9 cellular contexts compared by ENCODE assay signal in the genomic region with DNA sequence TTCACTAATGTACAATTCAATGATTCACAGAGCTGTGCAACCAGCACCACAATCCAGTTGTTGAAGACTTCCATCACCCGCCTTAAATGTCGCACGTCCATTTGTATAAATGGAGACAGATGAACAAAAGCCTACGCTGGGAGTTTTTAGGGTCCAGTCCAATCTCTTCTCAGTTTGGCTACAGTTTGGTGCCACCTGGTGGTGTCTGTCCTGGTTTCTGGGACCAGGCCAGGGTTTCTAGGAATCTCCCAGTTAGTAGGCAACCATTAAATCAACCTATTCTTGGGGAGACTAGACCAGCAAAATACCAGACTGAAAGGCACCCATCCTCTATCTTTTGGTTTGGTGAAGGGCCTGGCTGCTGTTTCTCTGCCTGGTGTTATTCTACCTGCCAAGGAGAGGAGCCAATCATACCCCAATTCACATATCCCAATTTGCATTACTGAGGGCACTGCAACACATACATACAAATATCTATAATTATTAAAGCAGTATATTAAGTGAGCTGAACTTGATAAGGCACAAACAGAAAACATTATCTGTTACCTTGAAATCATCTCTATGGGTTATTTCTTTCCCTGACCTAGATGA. TPM values are rescaled to one million over a fixed set of nuclear protein-coding genes. Genes with fewer than 3 reads are reported as not detected.
A peak's percentile ranks its signal among the peaks of the same experiment; 100 is the strongest.
DNase-seq lines count a peak whose midpoint lies in the region; ATAC-seq, FAIRE-seq and TF ChIP-seq lines count a peak whose summit lies in the region.
"Had no signal": no experiment of that assay in that cellular context is flagged by ENCODE, and none has a peak within 500 bp of the region (broad histone marks: within the 10 kb centered on the region; RNA-seq: fewer than 3 reads in every experiment).

No MANE protein-coding gene starts in this region.

- peak; percentile 82 for TF ChIP-seq RAD21 in HepG2 (CRISPR knock-in tag; IDR thresholded peaks at IDR 0.05)

- H2AFZ ChIP-seq in OCI-LY3 (ENCODE audit: low read depth, low read length) (no peak overlapping the region), HepG2 (ENCODE audit: low read length) (no peak overlapping the region)

- H3K9me3 ChIP-seq in OCI-LY3 (ENCODE audit: insufficient read depth, low read length): no peaks in the 10 kb centered on the region
- no peaks in the 10 kb centered on the region for H3K9me3 ChIP-seq in HepG2 (ENCODE audit: low read length)
- no peaks in the 10 kb centered on the region for H3K9me3 ChIP-seq in thyroid gland
- H3K9me3 ChIP-seq: neutrophil had no signal

- no TSS peak for BruUV-seq in HepG2 (replicated peaks; lab: Mats Ljungman, UMichigan)

- FAIRE-seq in HepG2 (lab: Jason Lieb, UNC): peak; percentile 76

- H3K4me1 ChIP-seq in OCI-LY3 (ENCODE audit: low read length): peaks cover 10% of the 10 kb centered on the region; the same call in 1 of the 2 replicates
- H3K4me1 ChIP-seq in HepG2 (ENCODE audit: insufficient read depth, low read length): peaks cover 21% of the 10 kb centered on the region
- peaks cover 4 to 9% of the 10 kb centered on the region in 2 donors for H3K4me1 ChIP-seq in thyroid gland

- no peak overlapping the region for H3K4me3 ChIP-seq in OCI-LY3 (ENCODE audit: low read length)
- no peak overlapping the region for H3K4me3 ChIP-seq in brain microvascular endothelial cell (ENCODE audit: low read depth, low read length)
- H3K4me3 ChIP-seq in HepG2 (replicated peaks in 1 of 3; ENCODE audit: insufficient read depth in 1 of 3, low read depth in 2 of 3, low read length in 3 of 3): no peak overlapping the region
- H3K4me3 ChIP-seq in thyroid gland (replicated peaks in 1 of 3): no peak overlapping the region
- H3K4me3 ChIP-seq in coronary artery: no peak overlapping the region

- H3K27me3 ChIP-seq in OCI-LY3 (ENCODE audit: low read depth, low read length): no peaks in the 10 kb centered on the region
- no peaks in the 10 kb centered on the region for H3K27me3 ChIP-seq in brain microvascular endothelial cell (replicated peaks)
- H3K27me3 ChIP-seq in HepG2 (ENCODE audit: control insufficient read depth in 1 of 2, insufficient read depth in 2 of 2, low read length in 2 of 2): no peaks in the 10 kb centered on the region; a peak in 1 of 5 replicates
- H3K27me3 ChIP-seq in thyroid gland: no peaks in the 10 kb centered on the region
- H3K27me3 ChIP-seq: neutrophil had no signal

- ATAC-seq in HepG2 (peak; percentile 18; the same call in 2 of the 3 replicates), HG03108 (IDR thresholded peaks at IDR 0.05; ENCODE audit: unreplicated experiment) (no peak)

- H3K36me3 ChIP-seq in OCI-LY3 (replicated peaks; ENCODE audit: low read depth, low read length) (no peaks in the 10 kb centered on the region), brain microvascular endothelial cell (replicated peaks) (no peaks in the 10 kb centered on the region), HepG2 (replicated peaks in 1 of 2; ENCODE audit: control insufficient read depth in 1 of 2, insufficient read depth in 2 of 2, low read length in 2 of 2) (no peaks in the 10 kb centered on the region), thyroid gland (no peaks in the 10 kb centered on the region)
- H3K36me3 ChIP-seq: neutrophil had no signal

- no peak for TF ChIP-seq POLR2A in HepG2 (IDR thresholded peaks at IDR 0.05; ENCODE audit: insufficient read depth in 1 of 2, low read depth in 2 of 2, low read length in 2 of 2)
- no peak for TF ChIP-seq POLR2A in thyroid gland (IDR thresholded peaks at IDR 0.05)

- H4K20me1 ChIP-seq in OCI-LY3 (ENCODE audit: insufficient read depth, low read length) (0 out of 2 replicates have a peak, but pooled peaks cover 5% of the 10 kb centered on the region), HepG2 (ENCODE audit: insufficient read depth, low read length) (peaks cover 4% of the 10 kb centered on the region)

- in situ Hi-C loops in brain microvascular endothelial cell (cut with HindIII; ENCODE audit: low pct_ligation_motif_present, low sequenced_read_pairs): no loop called here
- in situ Hi-C loops in HepG2 (cut with HindIII; ENCODE audit: extremely low pct_ligation_motif_present, low pct_unique_long_range_greater_than_20kb): loop anchor here (10.0 to 25.0 kb wide), 4 partner anchors 154 to 951 kb away; a partner anchor contains a TSS

- H3K27ac ChIP-seq in OCI-LY3 (ENCODE audit: low read length) (no peak overlapping the region), brain microvascular endothelial cell (no peak overlapping the region), HepG2 (ENCODE audit: extremely low read length, insufficient read depth, low read length) (no peak overlapping the region), thyroid gland (no peak overlapping the region), coronary artery (no peak overlapping the region)
- H3K27ac ChIP-seq: neutrophil had no signal

- DNase-seq in DMS114 treated with DMSO at 0.1 percent for 48 hours (lab: John Stamatoyannopoulos, UW; ENCODE audit: unreplicated experiment) (peak; percentile 37), HuH-7.5 (ENCODE audit: low spot score) (peak; percentile 42), brain microvascular endothelial cell (peak; percentile 68), HepG2 (ENCODE audit: low spot score) (peak; percentile 67), thyroid gland (peak; percentile 61 to 65), coronary artery (ENCODE audit: low spot score) (no peak)

- TF ChIP-seq EP300 in HepG2 (IDR thresholded peaks at IDR 0.05; ENCODE audit: low read depth in 2 of 2, low read length in 2 of 2): no peak
- TF ChIP-seq EP300 in HepG2 (CRISPR knock-in tag; IDR thresholded peaks at IDR 0.05; ENCODE audit: borderline replicate concordance): no peak

- H3K9ac ChIP-seq in OCI-LY3 (ENCODE audit: low read length) (no peak overlapping the region), HepG2 (ENCODE audit: insufficient read depth, low read depth, low read length) (no peak overlapping the region)

- intact Hi-C loops in HepG2 (cut with micrococcal nuclease; ENCODE audit: unreplicated experiment) (loop anchor here (1.0 kb wide), 2 partner anchors 157 to 684 kb away; no protein-coding TSS in a partner anchor), thyroid gland (cut with DNase I) (no loop called here)

- WGBS in HepG2 (ENCODE audit: low lambda C conversion rate): 54% methylated on average over 4 of the region's 4 CpGs
- 35 to 37% methylated on average over 4 of the region's 4 CpGs for WGBS in thyroid gland, 2 donors

- H3K79me2 ChIP-seq in OCI-LY3 (ENCODE audit: low read length) (peaks cover 27% of the 10 kb centered on the region), HepG2 (ENCODE audit: insufficient read depth, low read length) (peaks cover 23% of the 10 kb centered on the region)

- peak; percentile 65 for TF ChIP-seq CTCF in OCI-LY3 (IDR thresholded peaks at IDR 0.05; ENCODE audit: low read depth, low read length)
- peak; percentile 86 for TF ChIP-seq CTCF in brain microvascular endothelial cell (IDR thresholded peaks at IDR 0.05; ENCODE audit: low read depth, low read length, missing control alignments)
- TF ChIP-seq CTCF in HepG2 (CRISPR knock-in tag; IDR thresholded peaks at IDR 0.05): peak; percentile 87
- TF ChIP-seq CTCF in thyroid gland (IDR thresholded peaks at IDR 0.05): peak in 4 of 6 experiments; percentile 7 to 55 (median 50)
- no peak for TF ChIP-seq CTCF in coronary artery (IDR thresholded peaks at IDR 0.05)

- POLR2A ChIA-PET in HepG2 (lab: Yijun Ruan, JAX): no interaction called here

- CTCF ChIA-PET in HepG2 (lab: Yijun Ruan, JAX; ENCODE audit: low intra/inter-chr PET ratio, low total read pairs): interaction anchor here (0.8 to 2.1 kb wide), 3 partner anchors 42 to 685 kb away, joined by 3 to 10 read pairs (median 9); no protein-coding TSS in a partner anchor

- H3K4me2 ChIP-seq in OCI-LY3 (ENCODE audit: low read length): no peak overlapping the region
- H3K4me2 ChIP-seq in HepG2 (ENCODE audit: low read depth, low read length): no peak overlapping the region

RNA-seq across cellular contexts. Expression of a gene that starts 3.2 kb away (rescaled TPM):
- 130 and 254 TPM in 2 replicates for total RNA-seq in HepG2 (2016; rRNA removed; fragmentation: Illumina TruSeq; extraction: Trizol)
- total RNA-seq in HepG2 (2016; cell fraction: cytosol; rRNA removed; fragmentation: Illumina TruSeq; extraction: Trizol; ENCODE audit: low read depth): 20.7 and 26.0 TPM in 2 replicates
- 128 and 254 TPM in 2 replicates for total RNA-seq in HepG2 (2016; cell fraction: insoluble cytoplasmic fraction; rRNA removed; fragmentation: Illumina TruSeq; extraction: Trizol)
- total RNA-seq in HepG2 (2016; cell fraction: membrane; rRNA removed; fragmentation: Illumina TruSeq; extraction: Trizol): 42.3 and 49.4 TPM in 2 replicates
- 114 and 115 TPM in 2 replicates for total RNA-seq in HepG2 (2016; cell fraction: nucleus; rRNA removed; fragmentation: Illumina TruSeq; extraction: Trizol)
- 60.9 and 81.6 TPM in 2 replicates for polyA plus RNA-seq in HepG2 (2011; rRNA removed)
- polyA plus RNA-seq in HepG2 (2011; cell fraction: cytosol; rRNA removed): 36.8 and 56.4 TPM in 2 replicates
- polyA plus RNA-seq in HepG2 (2011; cell fraction: nucleus; rRNA removed): 33.2 and 43.2 TPM in 2 replicates
- polyA plus RNA-seq in HepG2 (2012): 87.2 and 121 TPM in 2 replicates
- 17.5 and 20.7 TPM in 2 replicates for polyA plus RNA-seq in HepG2 (2016; cell fraction: cytosol; fragmentation: Illumina TruSeq; extraction: Trizol; ENCODE audit: low read depth)
- 266 and 281 TPM in 2 replicates for polyA plus RNA-seq in HepG2 (2016; cell fraction: insoluble cytoplasmic fraction; fragmentation: Illumina TruSeq; extraction: Trizol; ENCODE audit: low read depth)
- polyA plus RNA-seq in HepG2 (2016; cell fraction: membrane; fragmentation: Illumina TruSeq; extraction: Trizol; ENCODE audit: low read depth): 28.6 and 36.5 TPM in 2 replicates
- polyA plus RNA-seq in HepG2 (2016; cell fraction: nucleus; fragmentation: Illumina TruSeq; extraction: Trizol; ENCODE audit: insufficient read depth, low read depth): 120 and 122 TPM in 2 replicates
- 15.7 and 27.0 TPM in 2 replicates for polyA minus RNA-seq in HepG2 (2011; rRNA and poly(A)+ RNA removed; ENCODE audit: low replicate concordance)
- polyA minus RNA-seq in HepG2 (2011; cell fraction: cytosol; rRNA and poly(A)+ RNA removed): 54.9 and 60.7 TPM in 2 replicates
- polyA minus RNA-seq in HepG2 (2011; cell fraction: nucleus; rRNA and poly(A)+ RNA removed): 109 and 119 TPM in 2 replicates
- total RNA-seq in thyroid gland: 10 to 100 TPM; 63.0 to 85.6 (median 75.2) TPM

RNA-seq across cellular contexts. Expression of a gene that starts 27.3 kb away (rescaled TPM):
- 58.7 and 61.4 TPM in 2 replicates for total RNA-seq in HepG2 (2016; rRNA removed; fragmentation: Illumina TruSeq; extraction: Trizol)
- total RNA-seq in HepG2 (2016; cell fraction: cytosol; rRNA removed; fragmentation: Illumina TruSeq; extraction: Trizol; ENCODE audit: low read depth): 52.9 and 59.9 TPM in 2 replicates
- total RNA-seq in HepG2 (2016; cell fraction: insoluble cytoplasmic fraction; rRNA removed; fragmentation: Illumina TruSeq; extraction: Trizol): 56.3 and 56.6 TPM in 2 replicates
- 27.5 and 33.9 TPM in 2 replicates for total RNA-seq in HepG2 (2016; cell fraction: membrane; rRNA removed; fragmentation: Illumina TruSeq; extraction: Trizol)
- total RNA-seq in HepG2 (2016; cell fraction: nucleus; rRNA removed; fragmentation: Illumina TruSeq; extraction: Trizol): 75.6 and 80.4 TPM in 2 replicates
- polyA plus RNA-seq in HepG2 (2011; rRNA removed): 28.8 and 33.6 TPM in 2 replicates
- 29.5 and 30.7 TPM in 2 replicates for polyA plus RNA-seq in HepG2 (2011; cell fraction: cytosol; rRNA removed)
- polyA plus RNA-seq in HepG2 (2011; cell fraction: nucleus; rRNA removed): 23.2 and 23.7 TPM in 2 replicates
- 26.5 and 30.9 TPM in 2 replicates for polyA plus RNA-seq in HepG2 (2012)
- 14.7 and 16.9 TPM in 2 replicates for polyA plus RNA-seq in HepG2 (2016; cell fraction: cytosol; fragmentation: Illumina TruSeq; extraction: Trizol; ENCODE audit: low read depth)
- polyA plus RNA-seq in HepG2 (2016; cell fraction: insoluble cytoplasmic fraction; fragmentation: Illumina TruSeq; extraction: Trizol; ENCODE audit: low read depth): 27.5 and 27.7 TPM in 2 replicates
- 5.6 and 6.1 TPM in 2 replicates for polyA plus RNA-seq in HepG2 (2016; cell fraction: membrane; fragmentation: Illumina TruSeq; extraction: Trizol; ENCODE audit: low read depth)
- 39.1 and 42.0 TPM in 2 replicates for polyA plus RNA-seq in HepG2 (2016; cell fraction: nucleus; fragmentation: Illumina TruSeq; extraction: Trizol; ENCODE audit: insufficient read depth, low read depth)
- polyA minus RNA-seq in HepG2 (2011; rRNA and poly(A)+ RNA removed; ENCODE audit: low replicate concordance): 55.2 and 126 TPM in 2 replicates
- 57.6 and 62.9 TPM in 2 replicates for polyA minus RNA-seq in HepG2 (2011; cell fraction: cytosol; rRNA and poly(A)+ RNA removed)
- polyA minus RNA-seq in HepG2 (2011; cell fraction: nucleus; rRNA and poly(A)+ RNA removed): 102 and 117 TPM in 2 replicates
- 10 to 100 TPM; 50.4 to 71.5 (median 54.7) TPM for total RNA-seq in thyroid gland
